Comparison of ENCODE assay signal across 24 cellular contexts in genomic region chr10:100293067-100293466, GRCh38. TPM values are rescaled to one million over a fixed set of nuclear protein-coding genes. Genes with fewer than 3 reads are reported as not detected.
"Had no signal": no experiment of that assay in that cellular context is flagged by ENCODE, and none has a peak within 500 bp of the region (broad histone marks: within the 10 kb centered on the region; RNA-seq: fewer than 3 reads in every experiment).

No MANE protein-coding gene starts in this region.

- H3K9ac ChIP-seq: SK-N-SH had no signal

- H3K9me3 ChIP-seq: MG63, SK-N-SH had no signal

- H3K9me3 Mint-ChIP-seq: IgD-negative memory B cell, T-cell had no signal

- H3K36me3 Mint-ChIP-seq: IgD-negative memory B cell, T-cell had no signal

- H3K4me3 Mint-ChIP-seq: IgD-negative memory B cell, T-cell had no signal

- H3K4me3 ChIP-seq: MG63 had no signal

- H3K27ac Mint-ChIP-seq: IgD-negative memory B cell, T-cell had no signal

- H3K9me2 ChIP-seq: SK-N-SH had no signal

- H3K27ac ChIP-seq: HL-60, RWPE1 had no signal

- H3K4me2 ChIP-seq: SK-N-SH had no signal

- H3K4me1 Mint-ChIP-seq: T-cell had no signal

- ATAC-seq: T-cell had no signal

- DNase-seq: Karpas-422, KG1, MG63, NCI-H1092, NCI-H1105 treated with DMSO at 0.1 percent for 48 hours, NCI-H1417 treated with DMSO at 0.1 percent for 48 hours, NCI-H146, NCI-H1694 treated with DMSO at 0.1 percent for 48 hours, NCI-H1930, NCI-H2081, NCI-H2107, NCI-H2227 treated with DMSO at 0.1 percent for 48 hours, NCI-H524 treated with DMSO at 0.1 percent for 48 hours, NCI-H69, NCI-H774, SHP77, SK-N-SH, SW 1271, T-cell had no signal

- H3K36me3 ChIP-seq: MG63 had no signal

- FAIRE-seq: HTR-8/SVneo had no signal

RNA-seq across cellular contexts. Expression of gene PKD2L1, which starts 37.0 kb away (rescaled TPM):
- total RNA-seq: SK-MEL-5, T-cell had no signal
- polyA plus RNA-seq: IgD-negative memory B cell, SK-N-SH had no signal
